18 cellular contexts compared by ENCODE assay signal in the genomic region with DNA sequence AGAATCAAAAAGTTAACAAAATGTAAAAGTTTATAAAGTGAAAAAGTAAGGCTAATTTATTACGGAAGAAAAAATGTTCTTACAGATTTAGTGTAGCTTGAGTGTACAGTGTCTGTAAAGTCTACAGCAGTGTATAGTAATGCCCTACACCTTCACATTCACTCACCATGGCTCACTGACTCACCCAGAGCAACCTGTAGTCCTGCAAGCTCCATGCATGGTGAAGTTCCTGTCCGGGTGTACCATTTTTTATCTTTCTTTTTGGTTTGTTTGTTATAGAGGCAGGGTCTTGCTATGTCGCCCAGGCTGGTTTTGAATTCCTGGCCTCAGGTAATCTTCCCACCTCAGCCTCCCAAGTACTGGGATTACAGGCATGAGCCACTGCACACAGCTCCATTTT.
"Had no signal": no experiment of that assay in that cellular context is flagged by ENCODE, and none has a peak within 500 bp of the region (broad histone marks: within the 10 kb centered on the region; RNA-seq: fewer than 3 reads in every experiment).

No MANE protein-coding gene starts in this region.

- ATAC-seq: left lobe of liver, lower lobe of right lung, natural killer cell had no signal

- H3K4me3 ChIP-seq: dorsolateral prefrontal cortex, lower lobe of right lung, right atrium auricular region, sigmoid colon, skin epidermis, thyroid gland had no signal

- H3K36me3 ChIP-seq: lower lobe of right lung, right atrium auricular region, sigmoid colon, thyroid gland had no signal

- H3K27ac ChIP-seq: dorsolateral prefrontal cortex, lower lobe of right lung, right atrium auricular region, sigmoid colon, skin epidermis, thyroid gland had no signal

- H3K27me3 ChIP-seq: dorsolateral prefrontal cortex, right atrium auricular region, sigmoid colon, thyroid gland had no signal

- DNase-seq: cortex of kidney; dorsolateral prefrontal cortex; effector memory CD4-positive, alpha-beta T cell; foreskin melanocyte; head of caudate nucleus; hippocampal formation; kidney glomerular epithelial cell; lower lobe of right lung; natural killer cell; posterior cingulate gyrus; sigmoid colon; stimulated activated CD4-positive, alpha-beta T cell treated with anti-CD3 and anti-CD28 coated beads, Interleukin-2, amount 100 ng/mL, for 24 hours; stimulated activated CD4-positive, alpha-beta T cell treated with anti-CD3 and anti-CD28 coated beads, Interleukin-4, amount 100 ng/mL, for 4 hours; stimulated activated naive CD4-positive, alpha-beta T cell; thyroid gland had no signal

- H3K9me3 ChIP-seq: lower lobe of right lung, right atrium auricular region, sigmoid colon, thyroid gland had no signal

- H3K4me1 ChIP-seq: lower lobe of right lung, thyroid gland had no signal
